Comparison of ENCODE assay signal across 9 cellular contexts in the genomic region with DNA sequence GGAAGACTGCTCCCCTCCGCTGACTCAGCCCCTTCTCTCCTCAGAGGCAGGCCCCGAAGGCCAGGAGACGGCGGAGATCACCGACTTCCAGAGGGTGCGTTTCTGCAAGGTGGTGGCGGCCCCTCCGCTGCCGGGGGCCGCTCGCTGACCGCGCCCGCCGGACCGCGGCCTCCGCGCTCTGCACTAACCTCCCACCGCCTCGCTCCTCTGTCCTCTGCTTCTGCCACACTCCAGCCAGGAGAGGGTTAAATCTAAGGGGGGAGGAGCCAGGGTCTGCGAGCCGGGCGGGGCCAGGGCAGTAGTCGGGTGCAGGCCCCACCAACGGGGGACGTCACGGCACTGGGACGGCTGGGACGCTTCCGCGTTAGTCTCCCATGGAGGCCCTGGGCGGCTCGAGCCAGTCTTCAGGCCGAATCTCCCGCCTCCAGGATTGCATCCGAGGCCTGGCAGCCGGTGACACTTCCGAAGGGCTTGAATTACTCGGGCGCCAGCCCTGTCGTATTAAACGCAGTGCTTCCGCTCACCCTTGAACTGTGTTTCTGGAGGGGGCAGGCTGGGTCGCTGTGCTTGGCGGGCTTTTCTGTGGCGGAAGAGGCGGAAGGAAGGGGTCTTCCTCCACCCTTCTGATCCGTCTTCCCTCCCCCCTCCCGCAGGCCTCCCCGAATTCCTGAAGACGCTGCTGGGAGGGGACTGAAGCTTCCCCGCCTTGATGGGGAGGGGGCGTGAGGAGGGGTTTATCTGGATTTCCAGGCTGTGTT. TPM values are rescaled to one million over a fixed set of nuclear protein-coding genes. Genes with fewer than 3 reads are reported as not detected.
DNase-seq lines count a peak whose midpoint lies in the region; ATAC-seq and TF ChIP-seq lines count a peak whose summit lies in the region.
"Had no signal": no experiment of that assay in that cellular context is flagged by ENCODE, and none has a peak within 500 bp of the region (broad histone marks: within the 10 kb centered on the region; RNA-seq: fewer than 3 reads in every experiment).

No MANE protein-coding gene starts in this region.

- no peak for TF ChIP-seq CTCF in liver (IDR thresholded peaks at IDR 0.05; ENCODE audit: low read depth, low read length, missing input control)

- peak overlapping the region; percentile 87 to 99 for H3K27ac ChIP-seq in liver (ENCODE audit: low read depth in 1 of 2, low read length in 2 of 2)

- peaks cover 11 to 18% (median 12%) of the 10 kb centered on the region in 4 donors for H3K36me3 ChIP-seq in liver (ENCODE audit: control insufficient read depth in 4 of 4, insufficient read depth in 3 of 4, low read depth in 1 of 4, low read length in 3 of 4)

- peak overlapping the region; percentile 76 to 95 for H3K9ac ChIP-seq in liver (ENCODE audit: low read depth in 1 of 2, low read length in 2 of 2)

- no peak for TF ChIP-seq RAD21 in liver (IDR thresholded peaks at IDR 0.05)

- H3K27me3 ChIP-seq in liver (ENCODE audit: control insufficient read depth in 4 of 4, insufficient read depth in 4 of 4, low read length in 3 of 4), result no peaks in the 10 kb centered on the region

- WGBS in liver, result 4% methylated on average over 54 of the region's 54 CpGs

- DNase-seq in AG20443 (ENCODE audit: low spot score) (peak; percentile 93), NCI-H526 (lab: John Stamatoyannopoulos, UW) (peak; percentile 83 to 94), dedifferentiated amniotic fluid mesenchymal stem cell (ENCODE audit: extremely low spot score) (peak; percentile 84)
- peak; percentile 87 for DNase-seq in activated CD4-positive, alpha-beta T cell treated with anti-CD3 and anti-CD28 coated beads, Interleukin-2, amount 50 U/mL, for 1 hour
- peak; percentile 84 for DNase-seq in stimulated activated CD4-positive, alpha-beta T cell treated with anti-CD3 and anti-CD28 coated beads, Interleukin-2, amount 100 ng/mL, for 48 hours

- no peaks in the 10 kb centered on the region for H3K9me3 ChIP-seq in liver (ENCODE audit: control insufficient read depth in 4 of 4, low read length in 3 of 4)

- ATAC-seq in GM19035 (IDR thresholded peaks at IDR 0.05; ENCODE audit: unreplicated experiment), result peak; percentile 56
- ATAC-seq in HG03342 (IDR thresholded peaks at IDR 0.05; ENCODE audit: unreplicated experiment), result peak; percentile 61

- H3K4me3 ChIP-seq in liver (ENCODE audit: low read depth in 1 of 3, low read length in 3 of 3), result peak overlapping the region; percentile 52 to 77 (median 58)

- peaks cover 0 to 22% (median 13%) of the 10 kb centered on the region in 4 donors for H3K4me1 ChIP-seq in liver (ENCODE audit: control insufficient read depth in 4 of 4, insufficient read depth in 4 of 4, low read length in 3 of 4)

TF ChIP-seq in liver, 16 proteins besides CTCF, POLR2A, EP300 and RAD21:
- TF ChIP-seq, protein P1, sequence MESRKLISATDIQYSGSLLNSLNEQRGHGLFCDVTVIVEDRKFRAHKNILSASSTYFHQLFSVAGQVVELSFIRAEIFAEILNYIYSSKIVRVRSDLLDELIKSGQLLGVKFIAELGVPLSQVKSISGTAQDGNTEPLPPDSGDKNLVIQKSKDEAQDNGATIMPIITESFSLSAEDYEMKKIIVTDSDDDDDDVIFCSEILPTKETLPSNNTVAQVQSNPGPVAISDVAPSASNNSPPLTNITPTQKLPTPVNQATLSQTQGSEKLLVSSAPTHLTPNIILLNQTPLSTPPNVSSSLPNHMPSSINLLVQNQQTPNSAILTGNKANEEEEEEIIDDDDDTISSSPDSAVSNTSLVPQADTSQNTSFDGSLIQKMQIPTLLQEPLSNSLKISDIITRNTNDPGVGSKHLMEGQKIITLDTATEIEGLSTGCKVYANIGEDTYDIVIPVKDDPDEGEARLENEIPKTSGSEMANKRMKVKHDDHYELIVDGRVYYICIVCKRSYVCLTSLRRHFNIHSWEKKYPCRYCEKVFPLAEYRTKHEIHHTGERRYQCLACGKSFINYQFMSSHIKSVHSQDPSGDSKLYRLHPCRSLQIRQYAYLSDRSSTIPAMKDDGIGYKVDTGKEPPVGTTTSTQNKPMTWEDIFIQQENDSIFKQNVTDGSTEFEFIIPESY (IDR thresholded peaks at IDR 0.05), result no peak
- TF ChIP-seq, protein P2, sequence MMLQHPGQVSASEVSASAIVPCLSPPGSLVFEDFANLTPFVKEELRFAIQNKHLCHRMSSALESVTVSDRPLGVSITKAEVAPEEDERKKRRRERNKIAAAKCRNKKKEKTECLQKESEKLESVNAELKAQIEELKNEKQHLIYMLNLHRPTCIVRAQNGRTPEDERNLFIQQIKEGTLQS (IDR thresholded peaks at IDR 0.05), result no peak
- TF ChIP-seq RXRA (IDR thresholded peaks at IDR 0.05) (no peak), FOXA1 (IDR thresholded peaks at IDR 0.05) (no peak), HNF4G (IDR thresholded peaks at IDR 0.05) (no peak), EGR1 (IDR thresholded peaks at IDR 0.05; ENCODE audit: low read depth in 2 of 2) (no peak), HNF4A (conservative IDR thresholded peaks at IDR 0.05) (no peak), SP1 (IDR thresholded peaks at IDR 0.05) (no peak), FOXA2 (IDR thresholded peaks at IDR 0.05) (no peak), JUND (IDR thresholded peaks at IDR 0.05) (no peak), TAF1 (conservative IDR thresholded peaks at IDR 0.05) (peak; percentile 35), GABPA (IDR thresholded peaks at IDR 0.05 in 1 of 2, conservative IDR thresholded peaks at IDR 0.05 in 1 of 2) (peak in 1 of 2 donors; percentile 42), NR2F2 (IDR thresholded peaks at IDR 0.05) (peak; percentile 77), YY1 (IDR thresholded peaks at IDR 0.05) (peak; percentile 54)
- TF ChIP-seq, protein P3, sequence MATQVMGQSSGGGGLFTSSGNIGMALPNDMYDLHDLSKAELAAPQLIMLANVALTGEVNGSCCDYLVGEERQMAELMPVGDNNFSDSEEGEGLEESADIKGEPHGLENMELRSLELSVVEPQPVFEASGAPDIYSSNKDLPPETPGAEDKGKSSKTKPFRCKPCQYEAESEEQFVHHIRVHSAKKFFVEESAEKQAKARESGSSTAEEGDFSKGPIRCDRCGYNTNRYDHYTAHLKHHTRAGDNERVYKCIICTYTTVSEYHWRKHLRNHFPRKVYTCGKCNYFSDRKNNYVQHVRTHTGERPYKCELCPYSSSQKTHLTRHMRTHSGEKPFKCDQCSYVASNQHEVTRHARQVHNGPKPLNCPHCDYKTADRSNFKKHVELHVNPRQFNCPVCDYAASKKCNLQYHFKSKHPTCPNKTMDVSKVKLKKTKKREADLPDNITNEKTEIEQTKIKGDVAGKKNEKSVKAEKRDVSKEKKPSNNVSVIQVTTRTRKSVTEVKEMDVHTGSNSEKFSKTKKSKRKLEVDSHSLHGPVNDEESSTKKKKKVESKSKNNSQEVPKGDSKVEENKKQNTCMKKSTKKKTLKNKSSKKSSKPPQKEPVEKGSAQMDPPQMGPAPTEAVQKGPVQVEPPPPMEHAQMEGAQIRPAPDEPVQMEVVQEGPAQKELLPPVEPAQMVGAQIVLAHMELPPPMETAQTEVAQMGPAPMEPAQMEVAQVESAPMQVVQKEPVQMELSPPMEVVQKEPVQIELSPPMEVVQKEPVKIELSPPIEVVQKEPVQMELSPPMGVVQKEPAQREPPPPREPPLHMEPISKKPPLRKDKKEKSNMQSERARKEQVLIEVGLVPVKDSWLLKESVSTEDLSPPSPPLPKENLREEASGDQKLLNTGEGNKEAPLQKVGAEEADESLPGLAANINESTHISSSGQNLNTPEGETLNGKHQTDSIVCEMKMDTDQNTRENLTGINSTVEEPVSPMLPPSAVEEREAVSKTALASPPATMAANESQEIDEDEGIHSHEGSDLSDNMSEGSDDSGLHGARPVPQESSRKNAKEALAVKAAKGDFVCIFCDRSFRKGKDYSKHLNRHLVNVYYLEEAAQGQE (IDR thresholded peaks at IDR 0.05), result no peak
- TF ChIP-seq, protein P4, sequence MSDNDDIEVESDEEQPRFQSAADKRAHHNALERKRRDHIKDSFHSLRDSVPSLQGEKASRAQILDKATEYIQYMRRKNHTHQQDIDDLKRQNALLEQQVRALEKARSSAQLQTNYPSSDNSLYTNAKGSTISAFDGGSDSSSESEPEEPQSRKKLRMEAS (IDR thresholded peaks at IDR 0.05), result no peak

RNA-seq across cellular contexts. Expression of a gene that starts 1.2 kb away (rescaled TPM):
- 1 to 10 TPM; 1.5 to 2.0 TPM for total RNA-seq in liver
- polyA plus RNA-seq in liver, result 1 to 10 TPM; 1.8 to 2.5 TPM

RNA-seq across cellular contexts. Expression of a gene that starts 17.2 kb away (rescaled TPM):
- 1 to 10 TPM; 2.8 to 8.1 TPM for total RNA-seq in liver
- polyA plus RNA-seq in liver, result 1 to 10 TPM; 1.4 to 8.0 TPM

RNA-seq across cellular contexts. Expression of a gene that starts 36.2 kb away (rescaled TPM):
- total RNA-seq in liver, result 1 to 10 TPM; 1.8 to 5.3 TPM
- polyA plus RNA-seq in liver, result 1 to 10 TPM; 2.5 to 3.9 TPM

RNA-seq across cellular contexts. Expression of a gene that starts 42.5 kb away (rescaled TPM):
- 1 to 10 TPM; 1.0 to 2.1 TPM for total RNA-seq in liver
- 1 to 10 TPM in 1 of 2 donors, under 1 TPM in 1; 0.35 to 2.6 TPM for polyA plus RNA-seq in liver

RNA-seq across cellular contexts. Expression of a gene that starts 58.5 kb away (rescaled TPM):
- total RNA-seq in liver, result 1 to 10 TPM; 1.8 to 2.8 TPM
- polyA plus RNA-seq in liver, result 1 to 10 TPM in 1 of 2 donors, under 1 TPM in 1; 0.61 to 1.8 TPM
- total RNA-seq: activated CD8-positive, alpha-beta memory T cell treated with anti-CD3 and anti-CD28 coated beads for 36 hours had no signal

Comparison
In these comparisons a context has a peak if more than half of its experiments do, and no peak if none do; other contexts are left out.
1. Peak in every context shown above with its lines: DNase-seq, ATAC-seq, H3K4me3 ChIP-seq and H3K27ac ChIP-seq.